In genomic region chr3:69160107-69160506, GRCh38 we compare ENCODE assay signal across 17 cellular contexts. TPM values are rescaled to one million over a fixed set of nuclear protein-coding genes. Genes with fewer than 3 reads are reported as not detected.
DNase-seq lines count a peak whose midpoint lies in the region; ATAC-seq, FAIRE-seq and TF ChIP-seq lines count a peak whose summit lies in the region.
"Had no signal": no experiment of that assay in that cellular context is flagged by ENCODE, and none has a peak within 500 bp of the region (broad histone marks: within the 10 kb centered on the region; RNA-seq: fewer than 3 reads in every experiment).

No MANE protein-coding gene starts in this region.

- in situ Hi-C loops in GM12878 (cut with MboI): loop anchor here (5.0 to 25.0 kb wide), 3 partner anchors 147 to 777 kb away; no protein-coding TSS in a partner anchor

- no peak for TF ChIP-seq POLR2A in GM12878 (IDR thresholded peaks at IDR 0.05; ENCODE audit: low read depth, low read length)

- 78% methylated on average over 2 of the region's 2 CpGs for WGBS in GM12878 (ENCODE audit: insufficient coverage, insufficient replicate concordance, low lambda C conversion rate, missing lambda C conversion rate)

- H4K20me1 ChIP-seq in GM12878 (ENCODE audit: control insufficient read depth, insufficient read depth): no peaks in the 10 kb centered on the region

- no peak for TF ChIP-seq EP300 in GM12878 (IDR thresholded peaks at IDR 0.05; ENCODE audit: borderline replicate concordance in 1 of 2, control insufficient read depth in 1 of 2, low read depth in 2 of 2, low read length in 2 of 2)

- no TSS peak for BruUV-seq in GM12878 (replicated peaks; lab: Mats Ljungman, UMichigan)

- no peaks in the 10 kb centered on the region for H3K36me3 ChIP-seq in GM12878 (ENCODE audit: control insufficient read depth in 2 of 2, insufficient read depth in 2 of 2, low read length in 1 of 2)
- H3K36me3 ChIP-seq: BE2C had no signal

- SMC1A ChIA-PET in GM12878 (lab: Charles Lee; ENCODE audit: uncharacterized antibody, unreplicated experiment): interaction anchor here (0.7 to 9.9 kb wide), 22 partner anchors 12 to 398 kb away, joined by 3 to 505 read pairs (median 21); partner anchors contain the start of gene LMOD3

- H2AFZ ChIP-seq in GM12878 (ENCODE audit: control insufficient read depth, low read depth, low read length): no peak overlapping the region

- no peak overlapping the region for H3K4me2 ChIP-seq in GM12878 (ENCODE audit: control insufficient read depth, insufficient read depth)
- H3K4me2 ChIP-seq: A549 had no signal

- ATAC-seq in activated naive CD4-positive, alpha-beta T cell treated with anti-CD3 and anti-CD28 coated beads, Interleukin-2, amount 50 U/mL, for 72 hours: peak; percentile 18 to 22
- peak; percentile 25; the same call in 2 of the 3 replicates for ATAC-seq in GM12878
- ATAC-seq: A549, HCT116 had no signal

- FAIRE-seq in HTR-8/SVneo (lab: Jason Lieb, UNC) (peak; percentile 40), GM12878 (lab: Jason Lieb, UNC) (no peak)
- FAIRE-seq: A549, H54 had no signal

- no peaks in the 10 kb centered on the region for H3K4me1 ChIP-seq in GM12878 (ENCODE audit: control insufficient read depth, insufficient read depth, low read length)
- H3K4me1 ChIP-seq: A549, BE2C had no signal

- H3K27ac ChIP-seq in GM12878 (ENCODE audit: control insufficient read depth, insufficient read depth): no peak overlapping the region
- H3K27ac ChIP-seq: A549, C4-2B, HL-60 had no signal

- no peaks in the 10 kb centered on the region for H3K27me3 ChIP-seq in GM12878 (replicated peaks in 1 of 2; ENCODE audit: control insufficient read depth in 2 of 2, insufficient read depth in 2 of 2, low read length in 1 of 2)
- H3K27me3 ChIP-seq: BE2C had no signal

- no peak overlapping the region for H3K4me3 ChIP-seq in GM12878
- H3K4me3 ChIP-seq: A549 had no signal

- POLR2A ChIA-PET in GM12878 (lab: Charles Lee): no interaction called here

- no peak for DNase-seq in activated naive CD4-positive, alpha-beta T cell treated with anti-CD3 and anti-CD28 coated beads, Interleukin-2, amount 50 U/mL, for 72 hours (ENCODE audit: low spot score in 2 of 2)
- DNase-seq in activated naive CD4-positive, alpha-beta T cell treated with anti-CD3 and anti-CD28 coated beads, Interleukin-2, amount 10 ng/mL, durations not matched to agents 7 days and 5 days: no peak
- DNase-seq in HTR-8/SVneo (ENCODE audit: insufficient read length, low spot score): no peak
- no peak for DNase-seq in GM12878 (ENCODE audit: low read depth, low spot score)
- DNase-seq in DMS53 (lab: John Stamatoyannopoulos, UW): no peak
- DNase-seq in HT-29 (ENCODE audit: low spot score): no peak
- DNase-seq: BE2C; CD4-positive, alpha-beta memory T cell; DMS79 treated with DMSO at 0.1 percent for 48 hours; GDM1; IMR-90 had no signal

- H3K36me3 Mint-ChIP-seq in activated naive CD4-positive, alpha-beta T cell treated with anti-CD3 and anti-CD28 coated beads, Interleukin-2, amount 50 U/mL, for 72 hours: no peaks in the 10 kb centered on the region
- no peaks in the 10 kb centered on the region for H3K36me3 Mint-ChIP-seq in activated naive CD4-positive, alpha-beta T cell treated with anti-CD3 and anti-CD28 coated beads, Interleukin-2, amount 10 ng/mL, durations not matched to agents 7 days and 5 days
- H3K36me3 Mint-ChIP-seq: CD4-positive, alpha-beta memory T cell had no signal

- no peaks in the 10 kb centered on the region for H3K27me3 Mint-ChIP-seq in activated naive CD4-positive, alpha-beta T cell treated with anti-CD3 and anti-CD28 coated beads, Interleukin-2, amount 10 ng/mL, durations not matched to agents 7 days and 5 days

- H3K4me1 Mint-ChIP-seq in activated naive CD4-positive, alpha-beta T cell treated with anti-CD3 and anti-CD28 coated beads, Interleukin-2, amount 10 ng/mL, durations not matched to agents 7 days and 5 days: peaks cover 8% of the 10 kb centered on the region

- no peak overlapping the region for H3K9ac ChIP-seq in GM12878 (ENCODE audit: control insufficient read depth, insufficient read depth, low read length)

- RAD21 ChIA-PET in GM12878 (lab: Charles Lee; ENCODE audit: unreplicated experiment): interaction anchor here (1.1 to 12.5 kb wide), 10 partner anchors 39 to 509 kb away, joined by 3 to 379 read pairs (median 31); partner anchors contain the start of gene LMOD3

- H3K79me2 ChIP-seq in GM12878 (ENCODE audit: control insufficient read depth, insufficient read depth, low read length): no peaks in the 10 kb centered on the region

- no peaks in the 10 kb centered on the region for H3K9me3 Mint-ChIP-seq in activated naive CD4-positive, alpha-beta T cell treated with anti-CD3 and anti-CD28 coated beads, Interleukin-2, amount 50 U/mL, for 72 hours
- H3K9me3 Mint-ChIP-seq in activated naive CD4-positive, alpha-beta T cell treated with anti-CD3 and anti-CD28 coated beads, Interleukin-2, amount 10 ng/mL, durations not matched to agents 7 days and 5 days: no peaks in the 10 kb centered on the region
- H3K9me3 Mint-ChIP-seq: CD4-positive, alpha-beta memory T cell had no signal

- TF ChIP-seq RAD21 in GM12878 (IDR thresholded peaks at IDR 0.05; ENCODE audit: insufficient read depth, low read depth, low read length): no peak

- no peak for TF ChIP-seq CTCF in GM12878 (IDR thresholded peaks at IDR 0.05 in 2 of 3, conservative IDR thresholded peaks at IDR 0.05 in 1 of 3; ENCODE audit: control insufficient read depth in 2 of 3, extremely low read depth in 1 of 3, insufficient read depth in 1 of 3, low read depth in 3 of 3, low read length in 3 of 3)

- no peak overlapping the region for H3K4me3 Mint-ChIP-seq in activated naive CD4-positive, alpha-beta T cell treated with anti-CD3 and anti-CD28 coated beads, Interleukin-2, amount 10 ng/mL, durations not matched to agents 7 days and 5 days
- H3K4me3 Mint-ChIP-seq: CD4-positive, alpha-beta memory T cell had no signal

- H3K9me3 ChIP-seq in GM12878 (replicated peaks; ENCODE audit: control insufficient read depth, insufficient read depth, low read length): no peaks in the 10 kb centered on the region
- H3K9me3 ChIP-seq: A549, BE2C had no signal

- CTCF ChIA-PET in activated naive CD4-positive, alpha-beta T cell treated with anti-CD3 and anti-CD28 coated beads, Interleukin-2, amount 10 ng/mL, durations not matched to agents 7 days and 5 days (lab: Charles Lee): interaction anchor here (0.6 to 9.9 kb wide), 13 partner anchors 9 to 281 kb away, joined by 3 to 288 read pairs (median 4); no protein-coding TSS in a partner anchor
- CTCF ChIA-PET in GM12878 (lab: Yijun Ruan, JAX): interaction anchor here (1.0 to 10.0 kb wide), 21 partner anchors 14 to 695 kb away, joined by 3 to 625 read pairs (median 15); partner anchors contain the start of gene LMOD3

- no peak overlapping the region for H3K27ac Mint-ChIP-seq in activated naive CD4-positive, alpha-beta T cell treated with anti-CD3 and anti-CD28 coated beads, Interleukin-2, amount 50 U/mL, for 72 hours
- no peak overlapping the region for H3K27ac Mint-ChIP-seq in activated naive CD4-positive, alpha-beta T cell treated with anti-CD3 and anti-CD28 coated beads, Interleukin-2, amount 10 ng/mL, durations not matched to agents 7 days and 5 days

- intact Hi-C loops in GM12878 (cut with micrococcal nuclease; ENCODE audit: unreplicated experiment): loop anchor here (2.0 to 5.0 kb wide), 2 partner anchors 162 to 511 kb away; no protein-coding TSS in a partner anchor

TF ChIP-seq in GM12878, 131 proteins besides CTCF, POLR2A, EP300 and RAD21:
- 0 out of 2 replicates have a peak, but pooled peaks have one; percentile 18 for TF ChIP-seq NR2F1 (conservative IDR thresholded peaks at IDR 0.05)
- no peak for TF ChIP-seq EZH2 (IDR thresholded peaks at IDR 0.05; ENCODE audit: borderline replicate concordance, control insufficient read depth, low read depth, low read length)

RNA-seq across cellular contexts. Expression of gene LMOD3, which starts 37.7 kb away (rescaled TPM):
- total RNA-seq in activated naive CD4-positive, alpha-beta T cell treated with anti-CD3 and anti-CD28 coated beads, Interleukin-2, amount 50 U/mL, for 72 hours: not detected
- total RNA-seq in GM12878 (2013; cell fraction: nucleolus; rRNA removed): not detected in 2 replicates
- total RNA-seq in GM12878 (2014; rRNA removed): 0.06 TPM in 1 of 2 replicates, not detected in the other
- 0.05 and 0.09 TPM in 2 replicates for total RNA-seq in GM12878 (2014; rRNA removed; fragmentation: Illumina TruSeq; extraction: Trizol)
- total RNA-seq in GM12878 (2021): 0.08 TPM in 1 of 2 replicates, not detected in the other
- polyA plus RNA-seq in GM12878 (2011; ENCODE audit: low read depth): not detected
- not detected in 2 replicates for polyA plus RNA-seq in GM12878 (2011; rRNA removed)
- not detected in 2 replicates for polyA plus RNA-seq in GM12878 (2011; cell fraction: cytosol; rRNA removed)
- not detected in 2 replicates for polyA plus RNA-seq in GM12878 (2011; cell fraction: nucleus; rRNA removed)
- 0.03 and 0.08 TPM in 2 replicates for polyA plus RNA-seq in GM12878 (2012)
- polyA plus RNA-seq in GM12878 (2014; fragmentation: Illumina TruSeq; extraction: Trizol): 0.04 TPM in 1 of 2 replicates, not detected in the other
- under 1 TPM; 0.11 to 0.13 TPM for polyA plus RNA-seq in GM12878 (2014; fragmentation: Nextera tagmentation; extraction: Ambion mirVana)
- 0.04 and 0.13 TPM in 2 replicates for polyA plus RNA-seq in GM12878 (2014; rRNA removed)
- under 1 TPM; 0.09 to 0.20 TPM for polyA plus RNA-seq in GM12878 (2016; fragmentation: Nextera tagmentation; extraction: Ambion mirVana)
- polyA minus RNA-seq in GM12878 (2011; rRNA and poly(A)+ RNA removed): not detected in 2 replicates
- polyA minus RNA-seq in GM12878 (2011; cell fraction: cytosol; rRNA and poly(A)+ RNA removed): not detected in 2 replicates
- not detected in 2 replicates for polyA minus RNA-seq in GM12878 (2011; cell fraction: nucleus; rRNA and poly(A)+ RNA removed)
- 0.10 and 0.15 TPM in 2 replicates for total RNA-seq in HT-29 (2014; rRNA removed; shearing (Covaris generic))
- total RNA-seq: CD4-positive, alpha-beta memory T cell; IMR-90 had no signal
- polyA plus RNA-seq: A549, AG04450, IMR-90 had no signal
